Comparison of ENCODE assay signal across 21 cellular contexts in genomic region chr12:17809206-17809605, GRCh38.
"Had no signal": no experiment of that assay in that cellular context is flagged by ENCODE, and none has a peak within 500 bp of the region (broad histone marks: within the 10 kb centered on the region; RNA-seq: fewer than 3 reads in every experiment).

No MANE protein-coding gene starts in this region.

- H3K9me3 ChIP-seq: adrenal gland, prostate gland, thyroid gland had no signal

- H3K4me3 ChIP-seq: adrenal gland, esophagus muscularis mucosa, gastroesophageal sphincter, heart left ventricle, left ventricle myocardium inferior, prostate gland, right atrium auricular region, thyroid gland had no signal

- H3K27ac ChIP-seq: adrenal gland, esophagus muscularis mucosa, gastroesophageal sphincter, heart left ventricle, left ventricle myocardium inferior, prostate gland, right atrium auricular region, thyroid gland had no signal

- H3K4me1 ChIP-seq: adrenal gland, esophagus muscularis mucosa, gastroesophageal sphincter, heart left ventricle, left ventricle myocardium inferior, prostate gland, right atrium auricular region, thyroid gland had no signal

- H3K27ac Mint-ChIP-seq: activated naive CD4-positive, alpha-beta T cell treated with anti-CD3 and anti-CD28 coated beads, Interleukin-2, amount 50 U/mL, for 72 hours had no signal

- H3K27me3 ChIP-seq: adrenal gland, esophagus muscularis mucosa, gastroesophageal sphincter, heart left ventricle, right atrium auricular region, thyroid gland had no signal

- H3K36me3 ChIP-seq: adrenal gland, esophagus muscularis mucosa, gastroesophageal sphincter, heart left ventricle, left ventricle myocardium inferior, prostate gland, right atrium auricular region, thyroid gland had no signal

- DNase-seq: activated CD8-positive, alpha-beta memory T cell treated with anti-CD3 and anti-CD28 coated beads for 24 hours; activated CD8-positive, alpha-beta memory T cell treated with anti-CD3 and anti-CD28 coated beads, Interleukin-2, amount 50 U/mL, for 48 hours; activated gamma-delta T cell; activated T-cell treated with anti-CD3 and anti-CD28 coated beads, Interleukin-2, amount 50 U/mL, for 48 hours; adrenal gland; cerebellar nuclear complex; effector CD4-positive, alpha-beta T cell; heart left ventricle; left ventricle myocardium inferior; mammary epithelial cell; stimulated activated CD4-positive, alpha-beta T cell treated with anti-CD3 and anti-CD28 coated beads, Interleukin-12 subunit alpha, Interleukin-12 subunit beta, amount 100 ng/mL, for 4 hours; stimulated activated CD4-positive, alpha-beta T cell treated with anti-CD3 and anti-CD28 coated beads, Interleukin-1b, Interleukin-23, amount 100 ng/mL, for 48 hours; stimulated activated CD8-positive, alpha-beta memory T cell treated with anti-CD3 and anti-CD28 coated beads, Interleukin-4, amount 100 ng/mL, for 48 hours; stimulated activated naive CD4-positive, alpha-beta T cell; T-helper 9 cell; thyroid gland had no signal
